8 cellular contexts compared by ENCODE assay signal in genomic region chr7:100827330-100828226, GRCh38. TPM values are rescaled to one million over a fixed set of nuclear protein-coding genes. Genes with fewer than 3 reads are reported as not detected.
DNase-seq lines count a peak whose midpoint lies in the region; TF ChIP-seq lines count a peak whose summit lies in the region.

Gene EPHB4 (minus strand): TSS chr7:100827523. CDS start chr7:100827030, 493 bp downstream.

- H3K4me1 ChIP-seq in breast epithelium (no peaks in the 10 kb centered on the region), iPS-20b (ENCODE audit: insufficient read depth, low read length) (peaks cover 7% of the 10 kb centered on the region; the same call in 1 of the 2 replicates), skeletal muscle satellite cell (ENCODE audit: control insufficient read depth, insufficient read depth, low read length) (peaks cover 21% of the 10 kb centered on the region)

- DNase-seq in activated CD4-positive, alpha-beta T cell treated with anti-CD3 and anti-CD28 coated beads for 48 hours, result peak; percentile 13
- DNase-seq in activated CD4-positive, alpha-beta T cell treated with anti-CD3 and anti-CD28 coated beads for 1 hour, result no peak
- DNase-seq in NCI-H446 treated with DMSO at 0.1 percent for 48 hours (lab: John Stamatoyannopoulos, UW), result peak; percentile 36
- peak; percentile 64 to 76 for DNase-seq in breast epithelium (ENCODE audit: low spot score in 2 of 2)
- no peak for DNase-seq in NK-92 (lab: John Stamatoyannopoulos, UW; ENCODE audit: unreplicated experiment)
- DNase-seq in DMS153 (lab: John Stamatoyannopoulos, UW), result no peak

- TF ChIP-seq CTCF in breast epithelium (IDR thresholded peaks at IDR 0.05), result peak in 1 of 3 donors; percentile 7

- H3K27ac ChIP-seq in breast epithelium, result peak within 1 kb of the TSS; percentile 79 to 89
- H3K27ac ChIP-seq in iPS-20b (ENCODE audit: low read length), result peak within 1 kb of the TSS; percentile 9

- H3K36me3 ChIP-seq in breast epithelium (no peaks in the 10 kb centered on the region), iPS-20b (ENCODE audit: insufficient read depth, low read depth, low read length) (peaks cover 21% of the 10 kb centered on the region), skeletal muscle satellite cell (ENCODE audit: insufficient read depth, low read length) (peaks cover 12% of the 10 kb centered on the region)

- H3K4me2 ChIP-seq in skeletal muscle satellite cell (ENCODE audit: low read length), result peak within 1 kb of the TSS; percentile 87

- H3K9me3 ChIP-seq in breast epithelium, result no peaks in the 10 kb centered on the region
- no peaks in the 10 kb centered on the region for H3K9me3 ChIP-seq in iPS-20b (ENCODE audit: insufficient read depth, low read depth, low read length)
- no peaks in the 10 kb centered on the region for H3K9me3 ChIP-seq in skeletal muscle satellite cell (replicated peaks; ENCODE audit: low read length)

- H3K9ac ChIP-seq in iPS-20b (ENCODE audit: low read depth, low read length), result peak within 1 kb of the TSS; percentile 94
- peak within 1 kb of the TSS; percentile 85 for H3K9ac ChIP-seq in skeletal muscle satellite cell (ENCODE audit: low read depth, low read length)

- no peak for TF ChIP-seq POLR2A in breast epithelium (IDR thresholded peaks at IDR 0.05)

- intact Hi-C loops in breast epithelium (cut with DNase I; ENCODE audit: low total_unique reads), result no loop called here

- H3K4me3 ChIP-seq in breast epithelium (peak within 1 kb of the TSS; percentile 66 to 77 (median 66)), iPS-20b (ENCODE audit: low read length) (peak within 1 kb of the TSS; percentile 96), skeletal muscle satellite cell (ENCODE audit: low read length) (peak within 1 kb of the TSS; percentile 90)

- H3K27me3 ChIP-seq in breast epithelium (no peaks in the 10 kb centered on the region), iPS-20b (ENCODE audit: insufficient read depth, low read length) (no peaks in the 10 kb centered on the region), skeletal muscle satellite cell (ENCODE audit: control insufficient read depth, insufficient read depth, low read length) (no peaks in the 10 kb centered on the region)

RNA-seq across cellular contexts. Expression of gene EPHB4, which starts in this region (rescaled TPM):
- 10 to 100 TPM; 21.4 to 64.9 (median 31.8) TPM for total RNA-seq in breast epithelium
- 13.1 and 14.4 TPM in 2 replicates for total RNA-seq in skeletal muscle satellite cell (2012; rRNA removed)

Comparison
In these comparisons a context has a peak if more than half of its experiments do, and no peak if none do; other contexts are left out.
1. DNase-seq: peak in activated CD4-positive, alpha-beta T cell treated with anti-CD3 and anti-CD28 coated beads for 48 hours (single experiment), NCI-H446 treated with DMSO at 0.1 percent for 48 hours (single experiment) and breast epithelium (2 of 2); none in activated CD4-positive, alpha-beta T cell treated with anti-CD3 and anti-CD28 coated beads for 1 hour (single experiment), NK-92 (single experiment) and DMS153 (single experiment).
2. Peak in every context shown above with its lines, with median percentiles within 50 percentile points of each other: H3K4me3 ChIP-seq.